Comparison of ENCODE assay signal across 19 cellular contexts in the genomic region with DNA sequence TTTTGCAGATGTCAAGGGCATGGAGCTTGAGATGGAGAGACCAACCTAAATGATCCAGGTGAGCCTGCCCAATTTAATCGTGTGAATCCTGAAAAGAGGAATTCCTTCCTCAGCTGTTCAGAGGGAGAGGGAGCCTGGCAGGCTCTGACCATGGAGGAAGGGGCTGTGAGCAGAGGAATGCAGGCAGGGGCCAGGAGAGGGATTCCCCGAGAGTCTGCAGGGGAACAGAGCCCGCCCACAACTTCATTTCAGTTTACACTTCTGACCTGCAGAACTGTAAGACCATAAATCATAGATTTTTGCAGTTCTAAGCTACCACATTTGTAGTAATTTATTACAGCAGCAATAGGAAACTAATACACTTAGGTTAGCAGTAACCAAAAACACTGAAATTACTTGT.
"Had no signal": no experiment of that assay in that cellular context is flagged by ENCODE, and none has a peak within 500 bp of the region (broad histone marks: within the 10 kb centered on the region; RNA-seq: fewer than 3 reads in every experiment).

No MANE protein-coding gene starts in this region.

- H3K27ac Mint-ChIP-seq: activated naive CD8-positive, alpha-beta T cell treated with anti-CD3 and anti-CD28 coated beads for 36 hours; activated T-helper 17 cell treated with anti-CD3 and anti-CD28 coated beads, Interleukin-2, amount 50 U/mL, for 72 hours; naive thymus-derived CD8-positive, alpha-beta T cell; stimulated activated memory B cell treated with anti-CD40 and anti-IgM and Interleukin-4, amounts not matched to agents 10 μg/mL and 1 μg/mL and 100 μg/mL, for 72 hours; T-helper 1 cell treated with Interleukin-12 subunit alpha and Interleukin-12 subunit beta and Interleukin-4 antibody, amounts not matched to agents 30 μg/mL and 1 μg/mL, for 36 hours had no signal

- H3K4me3 ChIP-seq: gastrocnemius medialis, sigmoid colon, thoracic aorta, upper lobe of right lung had no signal

- H3K4me3 Mint-ChIP-seq: activated naive CD8-positive, alpha-beta T cell treated with anti-CD3 and anti-CD28 coated beads for 36 hours; activated T-helper 17 cell treated with anti-CD3 and anti-CD28 coated beads, Interleukin-2, amount 50 U/mL, for 72 hours; naive thymus-derived CD8-positive, alpha-beta T cell; stimulated activated memory B cell treated with anti-CD40 and anti-IgM and Interleukin-4, amounts not matched to agents 10 μg/mL and 1 μg/mL and 100 μg/mL, for 72 hours; T-helper 1 cell treated with Interleukin-12 subunit alpha and Interleukin-12 subunit beta and Interleukin-4 antibody, amounts not matched to agents 30 μg/mL and 1 μg/mL, for 36 hours had no signal

- H3K36me3 Mint-ChIP-seq: activated naive CD8-positive, alpha-beta T cell treated with anti-CD3 and anti-CD28 coated beads for 36 hours; naive thymus-derived CD8-positive, alpha-beta T cell; stimulated activated memory B cell treated with anti-CD40 and anti-IgM and Interleukin-4, amounts not matched to agents 10 μg/mL and 1 μg/mL and 100 μg/mL, for 72 hours had no signal

- DNase-seq: activated CD4-positive, alpha-beta T cell treated with anti-CD3 and anti-CD28 coated beads, Interleukin-2, amount 50 U/mL, for 4 hours; activated CD4-positive, CD25-positive, alpha-beta regulatory T cell treated with anti-CD3 and anti-CD28 coated beads, Interleukin-2, amount 50 U/mL, for 72 hours; activated naive CD4-positive, alpha-beta T cell; activated naive CD8-positive, alpha-beta T cell treated with anti-CD3 and anti-CD28 coated beads for 36 hours; cortex of kidney; effector CD4-positive, alpha-beta T cell; gastrocnemius medialis; head of caudate nucleus; kidney glomerular epithelial cell; mesendoderm; naive thymus-derived CD8-positive, alpha-beta T cell; nucleus accumbens; sigmoid colon; stimulated activated CD4-positive, alpha-beta T cell treated with anti-CD3 and anti-CD28 coated beads, Interleukin-4, amount 100 ng/mL, for 4 hours; upper lobe of right lung had no signal

- H3K9me3 Mint-ChIP-seq: activated naive CD8-positive, alpha-beta T cell treated with anti-CD3 and anti-CD28 coated beads for 36 hours; activated T-helper 17 cell treated with anti-CD3 and anti-CD28 coated beads, Interleukin-2, amount 50 U/mL, for 72 hours; stimulated activated memory B cell treated with anti-CD40 and anti-IgM and Interleukin-4, amounts not matched to agents 10 μg/mL and 1 μg/mL and 100 μg/mL, for 72 hours; T-helper 1 cell treated with Interleukin-12 subunit alpha and Interleukin-12 subunit beta and Interleukin-4 antibody, amounts not matched to agents 30 μg/mL and 1 μg/mL, for 36 hours had no signal

- H3K36me3 ChIP-seq: gastrocnemius medialis, sigmoid colon, thoracic aorta, upper lobe of right lung had no signal

- ATAC-seq: activated T-helper 17 cell treated with anti-CD3 and anti-CD28 coated beads, Interleukin-2, amount 50 U/mL, for 72 hours; gastrocnemius medialis; naive thymus-derived CD8-positive, alpha-beta T cell; stimulated activated memory B cell treated with anti-CD40 and anti-IgM and Interleukin-4, amounts not matched to agents 10 μg/mL and 1 μg/mL and 100 μg/mL, for 72 hours; upper lobe of right lung had no signal

- H3K27ac ChIP-seq: gastrocnemius medialis, thoracic aorta, upper lobe of right lung had no signal
